ENCODE assay signal across 14 cellular contexts in genomic region chr10:92993671-92994304, GRCh38.
DNase-seq lines count a peak whose midpoint lies in the region; ATAC-seq and TF ChIP-seq lines count a peak whose summit lies in the region.
"Had no signal": no experiment of that assay in that cellular context is flagged by ENCODE, and none has a peak within 500 bp of the region (broad histone marks: within the 10 kb centered on the region; RNA-seq: fewer than 3 reads in every experiment).

No MANE protein-coding gene starts in this region.

- DNase-seq in NCI-H2107 treated with DMSO at 0.1 percent for 48 hours (lab: John Stamatoyannopoulos, UW; ENCODE audit: unreplicated experiment) (peak; percentile 31), NCI-H2107 (lab: John Stamatoyannopoulos, UW) (no peak), NCI-H2227 treated with DMSO at 0.1 percent for 48 hours (lab: John Stamatoyannopoulos, UW) (peak; percentile 3), glutamatergic neuron (peak; percentile 62), COLO668 (lab: John Stamatoyannopoulos, UW; ENCODE audit: unreplicated experiment) (no peak), lower lobe of right lung (no peak)
- no peak for DNase-seq in naive thymus-derived CD8-positive, alpha-beta T cell
- DNase-seq: activated CD4-positive, alpha-beta T cell treated with anti-CD3 and anti-CD28 coated beads, Interleukin-2, amount 50 U/mL, for 4 hours; GOT3; NCI-H510A had no signal

- peaks cover 44% of the 10 kb centered on the region for H3K4me1 ChIP-seq in HUES64 (ENCODE audit: insufficient read depth, low read length)
- H3K4me1 ChIP-seq in lower lobe of right lung, result no peaks in the 10 kb centered on the region
- H3K4me1 ChIP-seq: parathyroid adenoma had no signal

- no peak overlapping the region for H3K9ac ChIP-seq in HUES64 (ENCODE audit: low read depth, low read length)
- H3K9ac ChIP-seq: parathyroid adenoma had no signal

- H3K27me3 Mint-ChIP-seq in glutamatergic neuron (ENCODE audit: unreplicated experiment), result peaks cover 10% of the 10 kb centered on the region
- no peaks in the 10 kb centered on the region for H3K27me3 Mint-ChIP-seq in naive thymus-derived CD8-positive, alpha-beta T cell

- no peak for ATAC-seq in lower lobe of right lung
- ATAC-seq in naive thymus-derived CD8-positive, alpha-beta T cell, result no peak

- peaks cover 47% of the 10 kb centered on the region for H3K4me1 Mint-ChIP-seq in glutamatergic neuron (ENCODE audit: low read depth, unreplicated experiment)
- peaks cover 4 to 15% (median 9%) of the 10 kb centered on the region in 4 donors for H3K4me1 Mint-ChIP-seq in naive thymus-derived CD8-positive, alpha-beta T cell

- H3K36me3 Mint-ChIP-seq in glutamatergic neuron (ENCODE audit: unreplicated experiment), result no peaks in the 10 kb centered on the region
- peaks cover 0 to 9% (median 3%) of the 10 kb centered on the region in 3 donors for H3K36me3 Mint-ChIP-seq in naive thymus-derived CD8-positive, alpha-beta T cell

- H3K9me3 Mint-ChIP-seq in glutamatergic neuron (ENCODE audit: unreplicated experiment), result peaks cover 19% of the 10 kb centered on the region
- H3K9me3 Mint-ChIP-seq in naive thymus-derived CD8-positive, alpha-beta T cell, result no peaks in the 10 kb centered on the region

- POLR2A ChIA-PET in naive thymus-derived CD8-positive, alpha-beta T cell (lab: Charles Lee), result no interaction called here

- 66% methylated on average over 2 of the region's 2 CpGs for WGBS in HUES64

- H3K27ac ChIP-seq in HUES64 (ENCODE audit: low read depth, low read length) (peak overlapping the region; percentile 5; the same call in 1 of the 2 replicates), lower lobe of right lung (no peak overlapping the region)
- H3K27ac ChIP-seq: epithelial cell of prostate, parathyroid adenoma, RWPE1 had no signal

- TF ChIP-seq CTCF in glutamatergic neuron (IDR thresholded peaks at IDR 0.05; ENCODE audit: partially characterized antibody, unreplicated experiment) (no peak), lower lobe of right lung (IDR thresholded peaks at IDR 0.05) (no peak)

- H3K4me3 Mint-ChIP-seq in glutamatergic neuron (ENCODE audit: unreplicated experiment), result peak overlapping the region; percentile 68
- no peak overlapping the region for H3K4me3 Mint-ChIP-seq in naive thymus-derived CD8-positive, alpha-beta T cell

- peak overlapping the region; percentile 98 for H3K27ac Mint-ChIP-seq in glutamatergic neuron (ENCODE audit: unreplicated experiment)
- peak overlapping the region in 2 of 10 donors; percentile 22 to 58 for H3K27ac Mint-ChIP-seq in naive thymus-derived CD8-positive, alpha-beta T cell

- no peaks in the 10 kb centered on the region for H3K27me3 ChIP-seq in HUES64 (ENCODE audit: insufficient read depth, low read length)
- H3K27me3 ChIP-seq in lower lobe of right lung (ENCODE audit: low read depth), result no peaks in the 10 kb centered on the region

- H3K9me3 ChIP-seq in HUES64 (ENCODE audit: insufficient read depth, low read depth, low read length) (no peaks in the 10 kb centered on the region), lower lobe of right lung (no peaks in the 10 kb centered on the region)

- no peaks in the 10 kb centered on the region for H3K36me3 ChIP-seq in HUES64 (ENCODE audit: insufficient read depth, low read length)
- no peaks in the 10 kb centered on the region for H3K36me3 ChIP-seq in lower lobe of right lung

- intact Hi-C loops in lower lobe of right lung (cut with DNase I), result no loop called here

- no peak overlapping the region for H3K4me3 ChIP-seq in HUES64 (ENCODE audit: low read length)
- no peak overlapping the region for H3K4me3 ChIP-seq in lower lobe of right lung

Comparison
In these comparisons a context has a peak if more than half of its experiments do, and no peak if none do; other contexts are left out.
1. DNase-seq: peak in NCI-H2107 treated with DMSO at 0.1 percent for 48 hours (single experiment), NCI-H2227 treated with DMSO at 0.1 percent for 48 hours (single experiment) and glutamatergic neuron (single experiment); none in NCI-H2107 (single experiment), COLO668 (single experiment), lower lobe of right lung (single experiment) and naive thymus-derived CD8-positive, alpha-beta T cell (0 of 10).